16 cellular contexts compared by ENCODE assay signal in the genomic region with DNA sequence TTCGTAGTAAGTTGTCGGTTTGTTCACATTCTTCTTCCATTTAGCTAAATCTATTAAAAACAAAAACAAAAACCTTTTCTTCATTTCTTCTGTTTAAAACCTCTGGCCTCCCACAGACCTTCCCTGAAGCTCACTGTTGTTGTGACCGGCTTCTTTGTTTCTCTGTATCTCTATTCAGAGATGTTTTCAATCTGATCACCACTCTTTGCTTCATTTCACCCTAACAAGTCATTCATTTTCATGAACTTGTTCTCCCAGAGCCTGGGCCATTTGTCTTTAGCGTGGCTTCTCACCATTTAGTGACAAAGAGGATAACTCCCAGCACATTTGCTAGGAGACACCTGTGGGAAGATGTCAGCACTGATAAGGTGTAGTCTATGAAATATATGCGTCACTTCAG.
DNase-seq lines count a peak whose midpoint lies in the region; ATAC-seq and TF ChIP-seq lines count a peak whose summit lies in the region.
"Had no signal": no experiment of that assay in that cellular context is flagged by ENCODE, and none has a peak within 500 bp of the region (broad histone marks: within the 10 kb centered on the region; RNA-seq: fewer than 3 reads in every experiment).

No MANE protein-coding gene starts in this region.

- no peaks in the 10 kb centered on the region for H4K20me1 ChIP-seq in GM23338 (replicated peaks; ENCODE audit: insufficient read depth)
- H4K20me1 ChIP-seq: BLaER1 treated with 17β-estradiol and CSF1 and Interleukin-3, amounts not matched to agents 10 nM and 100 nM had no signal

- no peak overlapping the region for H3K4me3 Mint-ChIP-seq in GM23338
- H3K4me3 Mint-ChIP-seq in nephron progenitor cell, result no peak overlapping the region

- no peaks in the 10 kb centered on the region for H3K9me3 Mint-ChIP-seq in GM23338
- no peaks in the 10 kb centered on the region for H3K9me3 Mint-ChIP-seq in nephron progenitor cell

- H3K27me3 Mint-ChIP-seq in GM23338 (ENCODE audit: insufficient read depth, low read depth, poor library complexity) (no peaks in the 10 kb centered on the region), nephron progenitor cell (ENCODE audit: low read depth, poor library complexity) (no peaks in the 10 kb centered on the region)

- no peaks in the 10 kb centered on the region for H3K36me3 ChIP-seq in GM23338 (ENCODE audit: insufficient read depth)
- H3K36me3 ChIP-seq: BLaER1 treated with 17β-estradiol and CSF1 and Interleukin-3, amounts not matched to agents 10 nM and 100 nM; HAP-1; MG63; SJSA1 had no signal

- no peaks in the 10 kb centered on the region for H3K9me2 ChIP-seq in GM23338 (ENCODE audit: insufficient read depth)

- H3K36me3 Mint-ChIP-seq in GM23338 (ENCODE audit: low read depth) (no peaks in the 10 kb centered on the region), nephron progenitor cell (ENCODE audit: low read depth) (no peaks in the 10 kb centered on the region)

- no peak overlapping the region for H3K4me3 ChIP-seq in GM23338
- H3K4me3 ChIP-seq: BLaER1 treated with 17β-estradiol and CSF1 and Interleukin-3, amounts not matched to agents 10 nM and 100 nM; HAP-1; MG63; SJSA1 had no signal

- H3K4me1 Mint-ChIP-seq in GM23338 (peaks cover 4% of the 10 kb centered on the region; the same call in 2 of the 3 replicates), nephron progenitor cell (peaks cover 5% of the 10 kb centered on the region)

- H3K27ac ChIP-seq in GM23338 (ENCODE audit: low read depth) (no peak overlapping the region), angular gyrus (ENCODE audit: low read depth, low read length) (peak overlapping the region; percentile 55), substantia nigra (ENCODE audit: low read depth, low read length, poor library complexity, severe bottlenecking) (peak overlapping the region; percentile 64)
- H3K27ac ChIP-seq: BLaER1 treated with 17β-estradiol and CSF1 and Interleukin-3, amounts not matched to agents 10 nM and 100 nM; KMS-11; SJSA1 had no signal

- H3K27me3 ChIP-seq in GM23338 (ENCODE audit: insufficient read depth), result no peaks in the 10 kb centered on the region
- H3K27me3 ChIP-seq: BLaER1 treated with 17β-estradiol and CSF1 and Interleukin-3, amounts not matched to agents 10 nM and 100 nM; MG63 had no signal

- H3F3A ChIP-seq in GM23338 (replicated peaks; ENCODE audit: low read depth), result no peaks in the 10 kb centered on the region

- no peak for TF ChIP-seq CTCF in GM23338 (conservative IDR thresholded peaks at IDR 0.05; ENCODE audit: low read depth in 2 of 2)
- no peak for TF ChIP-seq CTCF in nephron progenitor cell (IDR thresholded peaks at IDR 0.05)

- no peaks in the 10 kb centered on the region for H3K79me2 ChIP-seq in GM23338 (replicated peaks; ENCODE audit: insufficient read depth)

- ATAC-seq in GM23338 (peak; percentile 41; the same call in 2 of the 3 replicates), HG02870 (IDR thresholded peaks at IDR 0.05; ENCODE audit: unreplicated experiment) (no peak), GM18868 (IDR thresholded peaks at IDR 0.05; ENCODE audit: unreplicated experiment) (no peak)

- H3K4me1 ChIP-seq in GM23338 (ENCODE audit: insufficient read depth), result no peaks in the 10 kb centered on the region
- H3K4me1 ChIP-seq: BLaER1 treated with 17β-estradiol and CSF1 and Interleukin-3, amounts not matched to agents 10 nM and 100 nM; SJSA1 had no signal

- H3K27ac Mint-ChIP-seq in GM23338 (no peak overlapping the region), nephron progenitor cell (peak overlapping the region; percentile 33)

- no peak overlapping the region for H3K4me2 ChIP-seq in GM23338
- H3K4me2 ChIP-seq: BLaER1 treated with 17β-estradiol and CSF1 and Interleukin-3, amounts not matched to agents 10 nM and 100 nM; KMS-11 had no signal

- H2AFZ ChIP-seq in GM23338, result no peak overlapping the region

- DNase-seq in GM23338 (ENCODE audit: low spot score), result no peak
- no peak for DNase-seq in nephron progenitor cell
- peak in 1 of 49 donors; percentile 2 for DNase-seq in substantia nigra (lab: John Stamatoyannopoulos, UW)
- DNase-seq in DMS153 (lab: John Stamatoyannopoulos, UW), result no peak
- DNase-seq: MG63; NCI-H1092 treated with DMSO at 0.1 percent for 48 hours; NCI-H187 treated with DMSO at 0.1 percent for 48 hours; NCI-H510A treated with DMSO at 0.1 percent for 48 hours; NK-92 treated with Interleukin-12 subunit alpha and Interleukin-12 subunit beta, amount 100 ng/mL, for 24 hours had no signal

TF ChIP-seq in GM23338, 12 proteins besides CTCF, POLR2A, EP300 and RAD21 (continues in another document):
- TF ChIP-seq, protein P1, sequence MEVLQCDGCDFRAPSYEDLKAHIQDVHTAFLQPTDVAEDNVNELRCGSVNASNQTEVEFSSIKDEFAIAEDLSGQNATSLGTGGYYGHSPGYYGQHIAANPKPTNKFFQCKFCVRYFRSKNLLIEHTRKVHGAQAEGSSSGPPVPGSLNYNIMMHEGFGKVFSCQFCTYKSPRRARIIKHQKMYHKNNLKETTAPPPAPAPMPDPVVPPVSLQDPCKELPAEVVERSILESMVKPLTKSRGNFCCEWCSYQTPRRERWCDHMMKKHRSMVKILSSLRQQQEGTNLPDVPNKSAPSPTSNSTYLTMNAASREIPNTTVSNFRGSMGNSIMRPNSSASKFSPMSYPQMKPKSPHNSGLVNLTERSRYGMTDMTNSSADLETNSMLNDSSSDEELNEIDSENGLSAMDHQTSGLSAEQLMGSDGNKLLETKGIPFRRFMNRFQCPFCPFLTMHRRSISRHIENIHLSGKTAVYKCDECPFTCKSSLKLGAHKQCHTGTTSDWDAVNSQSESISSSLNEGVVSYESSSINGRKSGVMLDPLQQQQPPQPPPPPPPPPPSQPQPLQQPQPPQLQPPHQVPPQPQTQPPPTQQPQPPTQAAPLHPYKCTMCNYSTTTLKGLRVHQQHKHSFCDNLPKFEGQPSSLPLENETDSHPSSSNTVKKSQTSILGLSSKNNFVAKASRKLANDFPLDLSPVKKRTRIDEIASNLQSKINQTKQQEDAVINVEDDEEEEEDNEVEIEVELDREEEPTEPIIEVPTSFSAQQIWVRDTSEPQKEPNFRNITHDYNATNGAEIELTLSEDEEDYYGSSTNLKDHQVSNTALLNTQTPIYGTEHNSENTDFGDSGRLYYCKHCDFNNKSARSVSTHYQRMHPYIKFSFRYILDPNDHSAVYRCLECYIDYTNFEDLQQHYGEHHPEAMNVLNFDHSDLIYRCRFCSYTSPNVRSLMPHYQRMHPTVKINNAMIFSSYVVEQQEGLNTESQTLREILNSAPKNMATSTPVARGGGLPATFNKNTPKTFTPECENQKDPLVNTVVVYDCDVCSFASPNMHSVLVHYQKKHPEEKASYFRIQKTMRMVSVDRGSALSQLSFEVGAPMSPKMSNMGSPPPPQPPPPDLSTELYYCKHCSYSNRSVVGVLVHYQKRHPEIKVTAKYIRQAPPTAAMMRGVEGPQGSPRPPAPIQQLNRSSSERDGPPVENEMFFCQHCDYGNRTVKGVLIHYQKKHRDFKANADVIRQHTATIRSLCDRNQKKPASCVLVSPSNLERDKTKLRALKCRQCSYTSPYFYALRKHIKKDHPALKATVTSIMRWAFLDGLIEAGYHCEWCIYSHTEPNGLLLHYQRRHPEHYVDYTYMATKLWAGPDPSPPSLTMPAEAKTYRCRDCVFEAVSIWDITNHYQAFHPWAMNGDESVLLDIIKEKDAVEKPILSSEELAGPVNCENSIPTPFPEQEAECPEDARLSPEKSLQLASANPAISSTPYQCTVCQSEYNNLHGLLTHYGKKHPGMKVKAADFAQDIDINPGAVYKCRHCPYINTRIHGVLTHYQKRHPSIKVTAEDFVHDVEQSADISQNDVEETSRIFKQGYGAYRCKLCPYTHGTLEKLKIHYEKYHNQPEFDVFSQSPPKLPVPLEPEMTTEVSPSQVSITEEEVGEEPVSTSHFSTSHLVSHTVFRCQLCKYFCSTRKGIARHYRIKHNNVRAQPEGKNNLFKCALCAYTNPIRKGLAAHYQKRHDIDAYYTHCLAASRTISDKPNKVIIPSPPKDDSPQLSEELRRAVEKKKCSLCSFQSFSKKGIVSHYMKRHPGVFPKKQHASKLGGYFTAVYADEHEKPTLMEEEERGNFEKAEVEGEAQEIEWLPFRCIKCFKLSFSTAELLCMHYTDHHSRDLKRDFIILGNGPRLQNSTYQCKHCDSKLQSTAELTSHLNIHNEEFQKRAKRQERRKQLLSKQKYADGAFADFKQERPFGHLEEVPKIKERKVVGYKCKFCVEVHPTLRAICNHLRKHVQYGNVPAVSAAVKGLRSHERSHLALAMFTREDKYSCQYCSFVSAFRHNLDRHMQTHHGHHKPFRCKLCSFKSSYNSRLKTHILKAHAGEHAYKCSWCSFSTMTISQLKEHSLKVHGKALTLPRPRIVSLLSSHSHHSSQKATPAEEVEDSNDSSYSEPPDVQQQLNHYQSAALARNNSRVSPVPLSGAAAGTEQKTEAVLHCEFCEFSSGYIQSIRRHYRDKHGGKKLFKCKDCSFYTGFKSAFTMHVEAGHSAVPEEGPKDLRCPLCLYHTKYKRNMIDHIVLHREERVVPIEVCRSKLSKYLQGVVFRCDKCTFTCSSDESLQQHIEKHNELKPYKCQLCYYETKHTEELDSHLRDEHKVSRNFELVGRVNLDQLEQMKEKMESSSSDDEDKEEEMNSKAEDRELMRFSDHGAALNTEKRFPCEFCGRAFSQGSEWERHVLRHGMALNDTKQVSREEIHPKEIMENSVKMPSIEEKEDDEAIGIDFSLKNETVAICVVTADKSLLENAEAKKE (CRISPR knock-in tag; IDR thresholded peaks at IDR 0.05), result no peak
- no peak for TF ChIP-seq JUNB (IDR thresholded peaks at IDR 0.05; ENCODE audit: unreplicated experiment)
- no peak for TF ChIP-seq EZH2 (IDR thresholded peaks at IDR 0.05; ENCODE audit: low read depth, unreplicated experiment)
- TF ChIP-seq POLR2AphosphoS5 (IDR thresholded peaks at IDR 0.05; ENCODE audit: low read depth), result no peak
- TF ChIP-seq CREB1 (CRISPR knock-in tag; IDR thresholded peaks at IDR 0.05; ENCODE audit: low read depth), result no peak
- TF ChIP-seq EZH2phosphoT487 (IDR thresholded peaks at IDR 0.05; ENCODE audit: unreplicated experiment), result no peak
- no peak for TF ChIP-seq ETS1 (IDR thresholded peaks at IDR 0.05)
- no peak for TF ChIP-seq STAT1 (IDR thresholded peaks at IDR 0.05; ENCODE audit: unreplicated experiment)
- no peak for TF ChIP-seq NANOG (IDR thresholded peaks at IDR 0.05; ENCODE audit: borderline replicate concordance)
- no peak for TF ChIP-seq ZNF114 (CRISPR knock-in tag; IDR thresholded peaks at IDR 0.05)
- TF ChIP-seq ZNF331 (CRISPR knock-in tag; IDR thresholded peaks at IDR 0.05; ENCODE audit: low read depth), result no peak
